ENCODE assay signal across 22 cellular contexts in genomic region chr1:237431448-237431847, GRCh38.
DNase-seq lines count a peak whose midpoint lies in the region; ATAC-seq, FAIRE-seq and TF ChIP-seq lines count a peak whose summit lies in the region.
"Had no signal": no experiment of that assay in that cellular context is flagged by ENCODE, and none has a peak within 500 bp of the region (broad histone marks: within the 10 kb centered on the region; RNA-seq: fewer than 3 reads in every experiment).

No MANE protein-coding gene starts in this region.

- H3K27ac Mint-ChIP-seq in CD4-positive, alpha-beta T cell: no peak overlapping the region
- H3K27ac Mint-ChIP-seq: CD14-positive monocyte; CD4-positive, CD25-positive, alpha-beta regulatory T cell; CD8-positive, alpha-beta T cell had no signal

- no peaks in the 10 kb centered on the region for H3K9me1 ChIP-seq in K562 (ENCODE audit: control insufficient read depth, insufficient read depth, low read length)

- TF ChIP-seq CTCF in HepG2 (CRISPR knock-in tag; IDR thresholded peaks at IDR 0.05): no peak
- TF ChIP-seq CTCF in right lobe of liver (IDR thresholded peaks at IDR 0.05): no peak
- no peak for TF ChIP-seq CTCF in K562 (IDR thresholded peaks at IDR 0.05 in 2 of 3, conservative IDR thresholded peaks at IDR 0.05 in 1 of 3; ENCODE audit: insufficient read depth in 2 of 3, low read depth in 1 of 3, low read length in 3 of 3)
- no peak for TF ChIP-seq CTCF in tibial artery (IDR thresholded peaks at IDR 0.05)
- no peak for TF ChIP-seq CTCF in CD4-positive, alpha-beta T cell (IDR thresholded peaks at IDR 0.05)

- TF ChIP-seq POLR2A in HepG2 (IDR thresholded peaks at IDR 0.05; ENCODE audit: insufficient read depth in 1 of 2, low read depth in 2 of 2, low read length in 2 of 2) (no peak), right lobe of liver (IDR thresholded peaks at IDR 0.05) (no peak), K562 (conservative IDR thresholded peaks at IDR 0.05) (no peak)

- BruUV-seq in HepG2 (replicated peaks; lab: Mats Ljungman, UMichigan) (no TSS peak), K562 (replicated peaks; lab: Mats Ljungman, UMichigan) (no TSS peak)

- no peaks in the 10 kb centered on the region for H3K27me3 Mint-ChIP-seq in CD4-positive, alpha-beta T cell
- H3K27me3 Mint-ChIP-seq: CD4-positive, CD25-positive, alpha-beta regulatory T cell had no signal

- intact Hi-C loops in HepG2 (cut with micrococcal nuclease; ENCODE audit: unreplicated experiment) (no loop called here), right lobe of liver (cut with DNase I) (no loop called here), K562 (cut with micrococcal nuclease) (no loop called here), tibial artery (cut with DNase I; ENCODE audit: low total_unique reads) (no loop called here)
- intact Hi-C loops in CD4-positive, alpha-beta T cell (cut with DNase I, micrococcal nuclease): no loop called here

- H3K4me2 ChIP-seq in HepG2 (ENCODE audit: low read depth, low read length): no peak overlapping the region
- no peak overlapping the region for H3K4me2 ChIP-seq in K562 (ENCODE audit: insufficient read depth, low read length)
- H3K4me2 ChIP-seq: BLaER1 had no signal

- no peak overlapping the region for H3K27ac ChIP-seq in HepG2 (ENCODE audit: extremely low read length, insufficient read depth, low read length)
- H3K27ac ChIP-seq in right lobe of liver: no peak overlapping the region
- peak overlapping the region; percentile 88 for H3K27ac ChIP-seq in SK-N-MC
- H3K27ac ChIP-seq in K562 (ENCODE audit: extremely low read depth, low read depth, low read length): no peak overlapping the region
- H3K27ac ChIP-seq in tibial artery: no peak overlapping the region
- no peak overlapping the region for H3K27ac ChIP-seq in CD4-positive, alpha-beta T cell (ENCODE audit: low read depth, low read length)
- H3K27ac ChIP-seq: 22Rv1, BLaER1 had no signal

- H2AFZ ChIP-seq in HepG2 (ENCODE audit: low read length) (no peak overlapping the region), K562 (ENCODE audit: low read depth, low read length) (no peak overlapping the region)

- H3K4me1 ChIP-seq in HepG2 (ENCODE audit: insufficient read depth, low read length) (no peaks in the 10 kb centered on the region), right lobe of liver (no peaks in the 10 kb centered on the region), K562 (replicated peaks in 1 of 2; ENCODE audit: control insufficient read depth in 2 of 2, insufficient read depth in 2 of 2, low read length in 2 of 2) (no peaks in the 10 kb centered on the region), tibial artery (peaks cover 0 to 6% (median 0%) of the 10 kb centered on the region in 4 donors)
- H3K4me1 ChIP-seq: BE2C, BLaER1, Caco-2 had no signal

- DNase-seq in HepG2 (ENCODE audit: low spot score) (no peak), right lobe of liver (no peak), SK-N-MC (ENCODE audit: low read depth, low spot score) (no peak), K562 (ENCODE audit: extremely low read depth in 1 of 4, low spot score in 3 of 4) (no peak), NCI-H446 treated with DMSO at 0.1 percent for 48 hours (lab: John Stamatoyannopoulos, UW) (no peak), tibial artery (no peak)
- DNase-seq in CD4-positive, alpha-beta T cell: no peak
- DNase-seq: ACHN; BE2C; C1 segment of cervical spinal cord; Caco-2; Calu3; CD4-positive, CD25-positive, alpha-beta regulatory T cell; CD8-positive, alpha-beta T cell; DMS79 treated with DMSO at 0.1 percent for 48 hours; GF-D8 had no signal

- TF ChIP-seq RAD21 in HepG2 (CRISPR knock-in tag; IDR thresholded peaks at IDR 0.05): no peak
- no peak for TF ChIP-seq RAD21 in K562 (CRISPR knock-in tag; conservative IDR thresholded peaks at IDR 0.05 in 1 of 2, IDR thresholded peaks at IDR 0.05 in 1 of 2)

- H3K79me2 ChIP-seq in HepG2 (ENCODE audit: insufficient read depth, low read length) (no peaks in the 10 kb centered on the region), K562 (ENCODE audit: control insufficient read depth, insufficient read depth, low read length) (no peaks in the 10 kb centered on the region)

- H4K20me1 ChIP-seq in HepG2 (ENCODE audit: insufficient read depth, low read length) (no peaks in the 10 kb centered on the region), K562 (replicated peaks; ENCODE audit: control insufficient read depth, insufficient read depth, low read length) (no peaks in the 10 kb centered on the region)
- H4K20me1 ChIP-seq: BLaER1 had no signal

- no peak for FAIRE-seq in HepG2 (lab: Jason Lieb, UNC)
- no peak for FAIRE-seq in K562 (lab: Jason Lieb, UNC)
- FAIRE-seq: G401.6, GM12891, GM19239 had no signal

- H3K9me3 ChIP-seq in HepG2 (ENCODE audit: low read length): no peaks in the 10 kb centered on the region
- no peaks in the 10 kb centered on the region for H3K9me3 ChIP-seq in right lobe of liver
- no peaks in the 10 kb centered on the region for H3K9me3 ChIP-seq in SK-N-MC (ENCODE audit: low read depth, low read length)
- no peaks in the 10 kb centered on the region; the same call in 1 of the 2 replicates for H3K9me3 ChIP-seq in K562 (replicated peaks; ENCODE audit: control insufficient read depth, insufficient read depth, low read depth, low read length)
- H3K9me3 ChIP-seq in tibial artery: no peaks in the 10 kb centered on the region
- H3K9me3 ChIP-seq in CD4-positive, alpha-beta T cell (ENCODE audit: control insufficient read depth, low read length): no peaks in the 10 kb centered on the region
- H3K9me3 ChIP-seq: BE2C, BLaER1, Caco-2 had no signal

- H3K9ac ChIP-seq in HepG2 (ENCODE audit: insufficient read depth, low read depth, low read length) (no peak overlapping the region), SK-N-MC (ENCODE audit: insufficient read length) (no peak overlapping the region), K562 (ENCODE audit: insufficient read depth in 1 of 2, low read depth in 2 of 2, low read length in 2 of 2) (no peak overlapping the region)
- H3K9ac ChIP-seq: BLaER1 had no signal

- no peaks in the 10 kb centered on the region for H3K4me1 Mint-ChIP-seq in CD4-positive, alpha-beta T cell (ENCODE audit: low read depth)
- H3K4me1 Mint-ChIP-seq: CD14-positive monocyte; CD4-positive, CD25-positive, alpha-beta regulatory T cell had no signal

- H3K36me3 Mint-ChIP-seq in CD4-positive, alpha-beta T cell (ENCODE audit: low read depth): no peaks in the 10 kb centered on the region
- H3K36me3 Mint-ChIP-seq: CD14-positive monocyte; CD4-positive, CD25-positive, alpha-beta regulatory T cell; CD8-positive, alpha-beta T cell had no signal

- H3K4me3 ChIP-seq in HepG2 (replicated peaks in 1 of 3; ENCODE audit: insufficient read depth in 1 of 3, low read depth in 2 of 3, low read length in 3 of 3) (no peak overlapping the region), right lobe of liver (no peak overlapping the region), SK-N-MC (peak overlapping the region; percentile 46), K562 (no peak overlapping the region), tibial artery (no peak overlapping the region)
- H3K4me3 ChIP-seq: BLaER1 had no signal

- in situ Hi-C loops in HepG2 (cut with HindIII; ENCODE audit: extremely low pct_ligation_motif_present, low pct_unique_long_range_greater_than_20kb) (no loop called here), K562 (cut with MboI) (no loop called here)

- POLR2A ChIA-PET in HepG2 (lab: Yijun Ruan, JAX) (no interaction called here), K562 (lab: Yijun Ruan, JAX) (no interaction called here)
- POLR2A ChIA-PET in CD4-positive, alpha-beta T cell (lab: Charles Lee): no interaction called here

- no peak for TF ChIP-seq EP300 in HepG2 (IDR thresholded peaks at IDR 0.05; ENCODE audit: low read depth in 2 of 2, low read length in 2 of 2)
- no peak for TF ChIP-seq EP300 in HepG2 (CRISPR knock-in tag; IDR thresholded peaks at IDR 0.05; ENCODE audit: borderline replicate concordance)
- TF ChIP-seq EP300 in K562 (IDR thresholded peaks at IDR 0.05; ENCODE audit: low read length): no peak

- H3K4me3 Mint-ChIP-seq in CD4-positive, alpha-beta T cell: no peak overlapping the region
- H3K4me3 Mint-ChIP-seq: CD14-positive monocyte; CD4-positive, CD25-positive, alpha-beta regulatory T cell; CD8-positive, alpha-beta T cell had no signal

- H3K36me3 ChIP-seq in HepG2 (replicated peaks in 1 of 2; ENCODE audit: control insufficient read depth in 1 of 2, insufficient read depth in 2 of 2, low read length in 2 of 2): no peaks in the 10 kb centered on the region
- no peaks in the 10 kb centered on the region for H3K36me3 ChIP-seq in right lobe of liver
- no peaks in the 10 kb centered on the region for H3K36me3 ChIP-seq in SK-N-MC (ENCODE audit: insufficient read depth, low read length)
- no peaks in the 10 kb centered on the region for H3K36me3 ChIP-seq in K562 (ENCODE audit: control insufficient read depth, insufficient read depth, low read length)
- H3K36me3 ChIP-seq in tibial artery: peaks cover 0 to 6% (median 0%) of the 10 kb centered on the region in 3 donors
- H3K36me3 ChIP-seq: BE2C, BLaER1 had no signal

- ATAC-seq in HepG2 (no peak), right lobe of liver (no peak), K562 (no peak)
- ATAC-seq in CD4-positive, alpha-beta T cell (ENCODE audit: poor library complexity): no peak
- ATAC-seq: CD8-positive, alpha-beta T cell had no signal

- peaks cover 2% of the 10 kb centered on the region for H3K9me3 Mint-ChIP-seq in CD4-positive, alpha-beta T cell
- H3K9me3 Mint-ChIP-seq: CD8-positive, alpha-beta T cell had no signal

- H3K27me3 ChIP-seq in HepG2 (ENCODE audit: control insufficient read depth in 1 of 2, insufficient read depth in 2 of 2, low read length in 2 of 2): no peaks in the 10 kb centered on the region
- H3K27me3 ChIP-seq in right lobe of liver: no peaks in the 10 kb centered on the region
- H3K27me3 ChIP-seq in K562 (ENCODE audit: control insufficient read depth in 2 of 2, insufficient read depth in 2 of 2, low read length in 2 of 2): no peaks in the 10 kb centered on the region
- H3K27me3 ChIP-seq in tibial artery: no peaks in the 10 kb centered on the region
- no peaks in the 10 kb centered on the region for H3K27me3 ChIP-seq in CD4-positive, alpha-beta T cell (ENCODE audit: control insufficient read depth, insufficient read depth, low read length)
- H3K27me3 ChIP-seq: BE2C, BLaER1 had no signal

- CTCF ChIA-PET in HepG2 (lab: Yijun Ruan, JAX; ENCODE audit: low intra/inter-chr PET ratio, low total read pairs): no interaction called here
- CTCF ChIA-PET in K562 (lab: Yijun Ruan, JAX; ENCODE audit: low intra/inter-chr PET ratio): no interaction called here
- CTCF ChIA-PET in CD4-positive, alpha-beta T cell (lab: Charles Lee): no interaction called here

TF ChIP-seq in HepG2, 621 proteins besides CTCF, POLR2A, EP300 and RAD21 (continues in another document):
- TF ChIP-seq MAFK (conservative IDR thresholded peaks at IDR 0.05 in 1 of 2, IDR thresholded peaks at IDR 0.05 in 1 of 2; ENCODE audit: low read length in 2 of 2) (peak in 1 of 2 experiments; percentile 60; a peak in 2 of 4 replicates), RXRB (CRISPR knock-in tag; IDR thresholded peaks at IDR 0.05; ENCODE audit: borderline replicate concordance) (no peak)

TF ChIP-seq in K562, 482 proteins besides CTCF, POLR2A, EP300 and RAD21 (continues in another document):
- peak; percentile 54 for TF ChIP-seq ZNF316 (IDR thresholded peaks at IDR 0.05)
- TF ChIP-seq C11orf30 (IDR thresholded peaks at IDR 0.05; ENCODE audit: low read depth): peak; percentile 23; the same call in 1 of the 2 replicates
- no peak for TF ChIP-seq PURB (CRISPR knock-in tag; IDR thresholded peaks at IDR 0.05; ENCODE audit: low read depth)

Comparison
In these comparisons a context has a peak if more than half of its experiments do, and no peak if none do; other contexts are left out.
1. Of the 241 proteins assayed by ChIP-seq in both HepG2 and K562: peak only in HepG2: MAFF; only in K562: none; in both: none; in neither: 239; mixed calls (peak in some experiments, not most) for 1.